Comparison of ENCODE assay signal across 1 cellular context in the genomic region with DNA sequence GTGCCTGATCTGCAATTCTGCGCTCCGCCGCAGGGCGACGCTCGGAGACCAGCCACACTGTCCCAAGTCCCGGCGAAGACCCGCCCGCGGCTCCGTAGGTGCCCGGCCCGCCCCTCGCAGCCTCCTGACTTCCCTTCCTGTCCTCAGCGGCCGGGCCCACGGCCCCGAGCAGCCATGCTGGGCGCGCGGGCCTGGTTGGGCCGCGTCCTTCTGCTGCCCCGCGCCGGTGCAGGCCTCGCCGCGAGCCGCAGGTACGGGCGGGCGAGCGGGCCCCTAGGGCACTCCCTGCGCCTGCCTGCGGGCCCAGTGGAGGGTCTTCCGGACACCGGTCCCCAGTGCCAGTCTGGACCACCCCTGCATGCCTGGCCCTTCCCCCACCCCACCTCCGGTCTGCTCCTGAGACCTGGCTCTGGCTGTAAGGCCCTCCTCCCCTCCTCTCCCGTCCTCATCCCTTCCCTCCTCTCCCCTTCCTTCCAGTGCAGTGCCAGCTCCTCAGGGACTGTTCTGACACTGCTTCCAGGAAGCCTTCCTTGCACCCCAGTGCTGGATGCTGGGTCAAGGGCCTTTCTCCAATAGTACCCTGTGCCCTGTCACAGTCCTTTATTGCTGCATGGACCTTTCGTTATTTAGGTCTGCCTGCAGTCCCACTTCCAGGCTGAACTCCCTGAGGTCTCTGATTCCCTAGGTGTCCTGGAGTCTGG.
TF ChIP-seq lines count a peak whose summit lies in the region.

A gene (plus strand): TSS at position 140 of the 701 bp plus-strand sequence. CDS start 35 bp downstream, at position 175.

TF ChIP-seq in HepG2, 621 proteins besides CTCF, POLR2A, EP300 and RAD21 (continued from another document and continues in another):
- TF ChIP-seq, protein P1, sequence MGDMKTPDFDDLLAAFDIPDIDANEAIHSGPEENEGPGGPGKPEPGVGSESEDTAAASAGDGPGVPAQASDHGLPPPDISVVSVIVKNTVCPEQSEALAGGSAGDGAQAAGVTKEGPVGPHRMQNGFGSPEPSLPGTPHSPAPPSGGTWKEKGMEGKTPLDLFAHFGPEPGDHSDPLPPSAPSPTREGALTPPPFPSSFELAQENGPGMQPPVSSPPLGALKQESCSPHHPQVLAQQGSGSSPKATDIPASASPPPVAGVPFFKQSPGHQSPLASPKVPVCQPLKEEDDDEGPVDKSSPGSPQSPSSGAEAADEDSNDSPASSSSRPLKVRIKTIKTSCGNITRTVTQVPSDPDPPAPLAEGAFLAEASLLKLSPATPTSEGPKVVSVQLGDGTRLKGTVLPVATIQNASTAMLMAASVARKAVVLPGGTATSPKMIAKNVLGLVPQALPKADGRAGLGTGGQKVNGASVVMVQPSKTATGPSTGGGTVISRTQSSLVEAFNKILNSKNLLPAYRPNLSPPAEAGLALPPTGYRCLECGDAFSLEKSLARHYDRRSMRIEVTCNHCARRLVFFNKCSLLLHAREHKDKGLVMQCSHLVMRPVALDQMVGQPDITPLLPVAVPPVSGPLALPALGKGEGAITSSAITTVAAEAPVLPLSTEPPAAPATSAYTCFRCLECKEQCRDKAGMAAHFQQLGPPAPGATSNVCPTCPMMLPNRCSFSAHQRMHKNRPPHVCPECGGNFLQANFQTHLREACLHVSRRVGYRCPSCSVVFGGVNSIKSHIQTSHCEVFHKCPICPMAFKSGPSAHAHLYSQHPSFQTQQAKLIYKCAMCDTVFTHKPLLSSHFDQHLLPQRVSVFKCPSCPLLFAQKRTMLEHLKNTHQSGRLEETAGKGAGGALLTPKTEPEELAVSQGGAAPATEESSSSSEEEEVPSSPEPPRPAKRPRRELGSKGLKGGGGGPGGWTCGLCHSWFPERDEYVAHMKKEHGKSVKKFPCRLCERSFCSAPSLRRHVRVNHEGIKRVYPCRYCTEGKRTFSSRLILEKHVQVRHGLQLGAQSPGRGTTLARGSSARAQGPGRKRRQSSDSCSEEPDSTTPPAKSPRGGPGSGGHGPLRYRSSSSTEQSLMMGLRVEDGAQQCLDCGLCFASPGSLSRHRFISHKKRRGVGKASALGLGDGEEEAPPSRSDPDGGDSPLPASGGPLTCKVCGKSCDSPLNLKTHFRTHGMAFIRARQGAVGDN (CRISPR knock-in tag; IDR thresholded peaks at IDR 0.05) = peak; percentile 93
- TF ChIP-seq ZNF781 (CRISPR knock-in tag; IDR thresholded peaks at IDR 0.05; ENCODE audit: borderline replicate concordance, not compliant biosample characterization) = no peak
- no peak for TF ChIP-seq SP2 (CRISPR knock-in tag; IDR thresholded peaks at IDR 0.05)
- no peak for TF ChIP-seq ZNF737 (CRISPR knock-in tag; IDR thresholded peaks at IDR 0.05; ENCODE audit: borderline replicate concordance)
- no peak for TF ChIP-seq ZNF720 (CRISPR knock-in tag; IDR thresholded peaks at IDR 0.05)
- peak; percentile 92; the same call in 1 of the 2 replicates for TF ChIP-seq ZNF256 (CRISPR knock-in tag; conservative IDR thresholded peaks at IDR 0.05)
- no peak for TF ChIP-seq RARG (CRISPR knock-in tag; IDR thresholded peaks at IDR 0.05; ENCODE audit: low read depth)
- 0 out of 2 replicates have a peak, but pooled peaks have one; percentile 18 for TF ChIP-seq FOXC1 (CRISPR knock-in tag; IDR thresholded peaks at IDR 0.05; ENCODE audit: borderline replicate concordance)
- TF ChIP-seq, protein P2, sequence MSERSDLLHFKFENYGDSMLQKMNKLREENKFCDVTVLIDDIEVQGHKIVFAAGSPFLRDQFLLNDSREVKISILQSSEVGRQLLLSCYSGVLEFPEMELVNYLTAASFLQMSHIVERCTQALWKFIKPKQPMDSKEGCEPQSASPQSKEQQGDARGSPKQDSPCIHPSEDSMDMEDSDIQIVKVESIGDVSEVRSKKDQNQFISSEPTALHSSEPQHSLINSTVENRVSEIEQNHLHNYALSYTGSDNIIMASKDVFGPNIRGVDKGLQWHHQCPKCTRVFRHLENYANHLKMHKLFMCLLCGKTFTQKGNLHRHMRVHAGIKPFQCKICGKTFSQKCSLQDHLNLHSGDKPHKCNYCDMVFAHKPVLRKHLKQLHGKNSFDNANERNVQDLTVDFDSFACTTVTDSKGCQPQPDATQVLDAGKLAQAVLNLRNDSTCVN (CRISPR knock-in tag; IDR thresholded peaks at IDR 0.05; ENCODE audit: borderline replicate concordance) = no peak
- no peak for TF ChIP-seq ZNF496 (CRISPR knock-in tag; IDR thresholded peaks at IDR 0.05; ENCODE audit: insufficient replicate concordance)
- peak; percentile 73; the same call in 1 of the 2 replicates for TF ChIP-seq ZNF138 (CRISPR knock-in tag; IDR thresholded peaks at IDR 0.05; ENCODE audit: low read depth)
- TF ChIP-seq SALL1 (CRISPR knock-in tag; IDR thresholded peaks at IDR 0.05) = peak; percentile 75
- TF ChIP-seq, protein P3, sequence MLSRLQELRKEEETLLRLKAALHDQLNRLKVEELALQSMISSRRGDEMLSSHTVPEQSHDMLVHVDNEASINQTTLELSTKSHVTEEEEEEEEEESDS (CRISPR knock-in tag; IDR thresholded peaks at IDR 0.05; ENCODE audit: borderline replicate concordance) = no peak
- no peak for TF ChIP-seq AKAP8 (CRISPR knock-in tag; IDR thresholded peaks at IDR 0.05)
- TF ChIP-seq ATM (IDR thresholded peaks at IDR 0.05; ENCODE audit: borderline replicate concordance) = no peak
- TF ChIP-seq ZFAT (CRISPR knock-in tag; conservative IDR thresholded peaks at IDR 0.05) = no peak
- peak; percentile 78 for TF ChIP-seq ZMYM4 (CRISPR knock-in tag; IDR thresholded peaks at IDR 0.05)
- peak; percentile 61 for TF ChIP-seq ZNF629 (CRISPR knock-in tag; conservative IDR thresholded peaks at IDR 0.05)
- TF ChIP-seq ZNF652 (CRISPR knock-in tag; IDR thresholded peaks at IDR 0.05; ENCODE audit: borderline replicate concordance, low read depth) = no peak
- TF ChIP-seq ATF1 (CRISPR knock-in tag; IDR thresholded peaks at IDR 0.05) = no peak
- TF ChIP-seq ZSCAN20 (CRISPR knock-in tag; IDR thresholded peaks at IDR 0.05; ENCODE audit: borderline replicate concordance) = peak; percentile 93
- peak; percentile 83 for TF ChIP-seq ISL2 (CRISPR knock-in tag; IDR thresholded peaks at IDR 0.05)
- peak; percentile 71; the same call in 1 of the 2 replicates for TF ChIP-seq SP5 (CRISPR knock-in tag; IDR thresholded peaks at IDR 0.05; ENCODE audit: borderline replicate concordance, low read depth)
- TF ChIP-seq, protein P4, sequence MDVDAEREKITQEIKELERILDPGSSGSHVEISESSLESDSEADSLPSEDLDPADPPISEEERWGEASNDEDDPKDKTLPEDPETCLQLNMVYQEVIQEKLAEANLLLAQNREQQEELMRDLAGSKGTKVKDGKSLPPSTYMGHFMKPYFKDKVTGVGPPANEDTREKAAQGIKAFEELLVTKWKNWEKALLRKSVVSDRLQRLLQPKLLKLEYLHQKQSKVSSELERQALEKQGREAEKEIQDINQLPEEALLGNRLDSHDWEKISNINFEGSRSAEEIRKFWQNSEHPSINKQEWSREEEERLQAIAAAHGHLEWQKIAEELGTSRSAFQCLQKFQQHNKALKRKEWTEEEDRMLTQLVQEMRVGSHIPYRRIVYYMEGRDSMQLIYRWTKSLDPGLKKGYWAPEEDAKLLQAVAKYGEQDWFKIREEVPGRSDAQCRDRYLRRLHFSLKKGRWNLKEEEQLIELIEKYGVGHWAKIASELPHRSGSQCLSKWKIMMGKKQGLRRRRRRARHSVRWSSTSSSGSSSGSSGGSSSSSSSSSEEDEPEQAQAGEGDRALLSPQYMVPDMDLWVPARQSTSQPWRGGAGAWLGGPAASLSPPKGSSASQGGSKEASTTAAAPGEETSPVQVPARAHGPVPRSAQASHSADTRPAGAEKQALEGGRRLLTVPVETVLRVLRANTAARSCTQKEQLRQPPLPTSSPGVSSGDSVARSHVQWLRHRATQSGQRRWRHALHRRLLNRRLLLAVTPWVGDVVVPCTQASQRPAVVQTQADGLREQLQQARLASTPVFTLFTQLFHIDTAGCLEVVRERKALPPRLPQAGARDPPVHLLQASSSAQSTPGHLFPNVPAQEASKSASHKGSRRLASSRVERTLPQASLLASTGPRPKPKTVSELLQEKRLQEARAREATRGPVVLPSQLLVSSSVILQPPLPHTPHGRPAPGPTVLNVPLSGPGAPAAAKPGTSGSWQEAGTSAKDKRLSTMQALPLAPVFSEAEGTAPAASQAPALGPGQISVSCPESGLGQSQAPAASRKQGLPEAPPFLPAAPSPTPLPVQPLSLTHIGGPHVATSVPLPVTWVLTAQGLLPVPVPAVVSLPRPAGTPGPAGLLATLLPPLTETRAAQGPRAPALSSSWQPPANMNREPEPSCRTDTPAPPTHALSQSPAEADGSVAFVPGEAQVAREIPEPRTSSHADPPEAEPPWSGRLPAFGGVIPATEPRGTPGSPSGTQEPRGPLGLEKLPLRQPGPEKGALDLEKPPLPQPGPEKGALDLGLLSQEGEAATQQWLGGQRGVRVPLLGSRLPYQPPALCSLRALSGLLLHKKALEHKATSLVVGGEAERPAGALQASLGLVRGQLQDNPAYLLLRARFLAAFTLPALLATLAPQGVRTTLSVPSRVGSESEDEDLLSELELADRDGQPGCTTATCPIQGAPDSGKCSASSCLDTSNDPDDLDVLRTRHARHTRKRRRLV (CRISPR knock-in tag; IDR thresholded peaks at IDR 0.05) = no peak
- no peak for TF ChIP-seq ATRX (CRISPR knock-in tag; IDR thresholded peaks at IDR 0.05; ENCODE audit: borderline replicate concordance)
- 0 out of 2 replicates have a peak, but pooled peaks have one; percentile 72 for TF ChIP-seq KLF15 (CRISPR knock-in tag; IDR thresholded peaks at IDR 0.05; ENCODE audit: borderline replicate concordance)
- no peak for TF ChIP-seq MBNL3 (CRISPR knock-in tag; conservative IDR thresholded peaks at IDR 0.05)
- TF ChIP-seq HNRNPH1 (optimal IDR thresholded peaks at IDR 0.05; ENCODE audit: low read depth, low read length) = no peak
- TF ChIP-seq ETV6 (CRISPR knock-in tag; conservative IDR thresholded peaks at IDR 0.05) = peak; percentile 90
- no peak for TF ChIP-seq HMG20B (CRISPR knock-in tag; conservative IDR thresholded peaks at IDR 0.05)
- peak; percentile 37; the same call in 1 of the 2 replicates for TF ChIP-seq IRX3 (CRISPR knock-in tag; IDR thresholded peaks at IDR 0.05; ENCODE audit: borderline replicate concordance, low read depth)
- peak; percentile 60; the same call in 1 of the 2 replicates for TF ChIP-seq GLI4 (CRISPR knock-in tag; IDR thresholded peaks at IDR 0.05; ENCODE audit: borderline replicate concordance)
- peak; percentile 50; the same call in 1 of the 2 replicates for TF ChIP-seq MIXL1 (CRISPR knock-in tag; IDR thresholded peaks at IDR 0.05)
- no peak for TF ChIP-seq ZNF484 (CRISPR knock-in tag; IDR thresholded peaks at IDR 0.05; ENCODE audit: borderline replicate concordance, low read depth)
- peak; percentile 68 for TF ChIP-seq POLR2AphosphoS5 (IDR thresholded peaks at IDR 0.05; ENCODE audit: low read depth, low read length)
- TF ChIP-seq ZNF329 (CRISPR knock-in tag; IDR thresholded peaks at IDR 0.05; ENCODE audit: low read depth) = no peak
- TF ChIP-seq GATAD2A (CRISPR knock-in tag; IDR thresholded peaks at IDR 0.05) = peak; percentile 76
- TF ChIP-seq KLF9 (CRISPR knock-in tag; IDR thresholded peaks at IDR 0.05; ENCODE audit: low read depth) = no peak; the same call in 1 of the 2 replicates
- TF ChIP-seq, protein P5, sequence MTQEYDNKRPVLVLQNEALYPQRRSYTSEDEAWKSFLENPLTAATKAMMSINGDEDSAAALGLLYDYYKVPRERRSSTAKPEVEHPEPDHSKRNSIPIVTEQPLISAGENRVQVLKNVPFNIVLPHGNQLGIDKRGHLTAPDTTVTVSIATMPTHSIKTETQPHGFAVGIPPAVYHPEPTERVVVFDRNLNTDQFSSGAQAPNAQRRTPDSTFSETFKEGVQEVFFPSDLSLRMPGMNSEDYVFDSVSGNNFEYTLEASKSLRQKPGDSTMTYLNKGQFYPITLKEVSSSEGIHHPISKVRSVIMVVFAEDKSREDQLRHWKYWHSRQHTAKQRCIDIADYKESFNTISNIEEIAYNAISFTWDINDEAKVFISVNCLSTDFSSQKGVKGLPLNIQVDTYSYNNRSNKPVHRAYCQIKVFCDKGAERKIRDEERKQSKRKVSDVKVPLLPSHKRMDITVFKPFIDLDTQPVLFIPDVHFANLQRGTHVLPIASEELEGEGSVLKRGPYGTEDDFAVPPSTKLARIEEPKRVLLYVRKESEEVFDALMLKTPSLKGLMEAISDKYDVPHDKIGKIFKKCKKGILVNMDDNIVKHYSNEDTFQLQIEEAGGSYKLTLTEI (CRISPR knock-in tag; conservative IDR thresholded peaks at IDR 0.05) = no peak
- no peak; the same call in 1 of the 2 replicates for TF ChIP-seq PAWR (CRISPR knock-in tag; IDR thresholded peaks at IDR 0.05; ENCODE audit: borderline replicate concordance)
- peak; percentile 74 for TF ChIP-seq DMAP1 (CRISPR knock-in tag; IDR thresholded peaks at IDR 0.05)
- TF ChIP-seq, protein P6, sequence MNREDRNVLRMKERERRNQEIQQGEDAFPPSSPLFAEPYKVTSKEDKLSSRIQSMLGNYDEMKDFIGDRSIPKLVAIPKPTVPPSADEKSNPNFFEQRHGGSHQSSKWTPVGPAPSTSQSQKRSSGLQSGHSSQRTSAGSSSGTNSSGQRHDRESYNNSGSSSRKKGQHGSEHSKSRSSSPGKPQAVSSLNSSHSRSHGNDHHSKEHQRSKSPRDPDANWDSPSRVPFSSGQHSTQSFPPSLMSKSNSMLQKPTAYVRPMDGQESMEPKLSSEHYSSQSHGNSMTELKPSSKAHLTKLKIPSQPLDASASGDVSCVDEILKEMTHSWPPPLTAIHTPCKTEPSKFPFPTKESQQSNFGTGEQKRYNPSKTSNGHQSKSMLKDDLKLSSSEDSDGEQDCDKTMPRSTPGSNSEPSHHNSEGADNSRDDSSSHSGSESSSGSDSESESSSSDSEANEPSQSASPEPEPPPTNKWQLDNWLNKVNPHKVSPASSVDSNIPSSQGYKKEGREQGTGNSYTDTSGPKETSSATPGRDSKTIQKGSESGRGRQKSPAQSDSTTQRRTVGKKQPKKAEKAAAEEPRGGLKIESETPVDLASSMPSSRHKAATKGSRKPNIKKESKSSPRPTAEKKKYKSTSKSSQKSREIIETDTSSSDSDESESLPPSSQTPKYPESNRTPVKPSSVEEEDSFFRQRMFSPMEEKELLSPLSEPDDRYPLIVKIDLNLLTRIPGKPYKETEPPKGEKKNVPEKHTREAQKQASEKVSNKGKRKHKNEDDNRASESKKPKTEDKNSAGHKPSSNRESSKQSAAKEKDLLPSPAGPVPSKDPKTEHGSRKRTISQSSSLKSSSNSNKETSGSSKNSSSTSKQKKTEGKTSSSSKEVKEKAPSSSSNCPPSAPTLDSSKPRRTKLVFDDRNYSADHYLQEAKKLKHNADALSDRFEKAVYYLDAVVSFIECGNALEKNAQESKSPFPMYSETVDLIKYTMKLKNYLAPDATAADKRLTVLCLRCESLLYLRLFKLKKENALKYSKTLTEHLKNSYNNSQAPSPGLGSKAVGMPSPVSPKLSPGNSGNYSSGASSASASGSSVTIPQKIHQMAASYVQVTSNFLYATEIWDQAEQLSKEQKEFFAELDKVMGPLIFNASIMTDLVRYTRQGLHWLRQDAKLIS (CRISPR knock-in tag; IDR thresholded peaks at IDR 0.05) = no peak
